ENCODE assay signal across 9 cellular contexts in genomic region chr2:240249423-240250149, GRCh38.
A peak's percentile ranks its signal among the peaks of the same experiment; 100 is the strongest.
DNase-seq lines count a peak whose midpoint lies in the region; ATAC-seq, FAIRE-seq and TF ChIP-seq lines count a peak whose summit lies in the region.
"Had no signal": no experiment of that assay in that cellular context is flagged by ENCODE, and none has a peak within 500 bp of the region (broad histone marks: within the 10 kb centered on the region; RNA-seq: fewer than 3 reads in every experiment).

No MANE protein-coding gene starts in this region.

- H3K4ac ChIP-seq in H9 (ENCODE audit: low read depth, low read length), result no peak overlapping the region

- no peak overlapping the region for H4K5ac ChIP-seq in H9 (ENCODE audit: insufficient read length, low read depth, low read length)

- no peak overlapping the region for H2AFZ ChIP-seq in H9 (ENCODE audit: low read length)

- DNase-seq in H9, result peak; percentile 29
- DNase-seq in bronchial epithelial cell (ENCODE audit: low read depth), result peak; percentile 26
- DNase-seq in lung (ENCODE audit: low spot score), result peak; percentile 28
- no peak for DNase-seq in D721Med (ENCODE audit: insufficient read length, low spot score)
- no peak for DNase-seq in NCI-H524 (lab: John Stamatoyannopoulos, UW)
- no peak for DNase-seq in AG08395 (ENCODE audit: low spot score)
- DNase-seq: stimulated activated naive CD4-positive, alpha-beta T cell treated with Interleukin-2 at 50 U/mL for 16 hours had no signal

- peaks cover 0 to 10% of the 10 kb centered on the region in 2 experiments; a peak in 3 of 4 replicates for H3K4me1 Mint-ChIP-seq in H9

- H3K27me3 ChIP-seq in H9 (ENCODE audit: insufficient read depth, low read length) (no peaks in the 10 kb centered on the region), bronchial epithelial cell (ENCODE audit: control insufficient read depth, insufficient read depth, low read length) (no peaks in the 10 kb centered on the region), lung (ENCODE audit: control insufficient read depth, insufficient read depth) (no peaks in the 10 kb centered on the region), stomach smooth muscle (ENCODE audit: control insufficient read depth in 1 of 2, insufficient read depth in 2 of 2, low read length in 2 of 2) (no peaks in the 10 kb centered on the region)

- no peak overlapping the region for H4K91ac ChIP-seq in H9 (ENCODE audit: insufficient read length, low read depth, low read length)

- no peaks in the 10 kb centered on the region; a peak in 1 of 5 replicates for H3K9me3 Mint-ChIP-seq in H9

- H3T11ph ChIP-seq in H9 (ENCODE audit: low read length), result no peak overlapping the region

- H3K23ac ChIP-seq in H9 (ENCODE audit: insufficient read length, low read depth, low read length), result no peak overlapping the region

- no peak overlapping the region for H3K56ac ChIP-seq in H9 (ENCODE audit: insufficient read length, low read depth, low read length)

- no peaks in the 10 kb centered on the region for H3K79me1 ChIP-seq in H9 (ENCODE audit: insufficient read depth, low read depth, low read length, poor library complexity, severe bottlenecking)

- H2BK120ac ChIP-seq in H9 (ENCODE audit: low read depth, low read length, poor library complexity, severe bottlenecking), result no peak overlapping the region

- H3K4me1 ChIP-seq in H9 (ENCODE audit: insufficient read depth, low read length) (no peaks in the 10 kb centered on the region), lung (ENCODE audit: control insufficient read depth in 2 of 2, insufficient read depth in 2 of 2, low read length in 2 of 2) (peaks cover 8 to 9% of the 10 kb centered on the region in 2 donors), stomach smooth muscle (ENCODE audit: control insufficient read depth, insufficient read depth, low read length) (peaks cover 31% of the 10 kb centered on the region)

- H3K27me3 Mint-ChIP-seq in H9 (ENCODE audit: low read depth), result peaks cover 14% of the 10 kb centered on the region

- H3K4me3 ChIP-seq in bronchial epithelial cell (ENCODE audit: low read depth, low read length) (no peak overlapping the region), lung (no peak overlapping the region), stomach smooth muscle (ENCODE audit: low read length in 2 of 2) (no peak overlapping the region)

- no peak overlapping the region for H4K8ac ChIP-seq in H9 (replicated peaks; ENCODE audit: insufficient read length, low read depth, low read length)

- H3K27ac ChIP-seq in H9 (ENCODE audit: insufficient read length, low read depth, low read length) (no peak overlapping the region), lung (ENCODE audit: low read depth in 1 of 2, low read length in 1 of 2) (no peak overlapping the region), stomach smooth muscle (ENCODE audit: low read length) (peak overlapping the region; percentile 75)

- H3K9me3 ChIP-seq in H9 (ENCODE audit: control insufficient read depth, low read depth, low read length), result no peaks in the 10 kb centered on the region
- H3K9me3 ChIP-seq in lung (ENCODE audit: control insufficient read depth in 2 of 2, insufficient read depth in 1 of 2, low read length in 1 of 2), result no peaks in the 10 kb centered on the region
- no peaks in the 10 kb centered on the region for H3K9me3 ChIP-seq in stomach smooth muscle (ENCODE audit: control insufficient read depth in 2 of 2, low read length in 2 of 2)

- no peak overlapping the region for H2AK5ac ChIP-seq in H9 (ENCODE audit: insufficient read length, low read length)

- no peak overlapping the region for H2BK5ac ChIP-seq in H9 (ENCODE audit: insufficient read length, low read length)

- TF ChIP-seq CTCF in H9 (conservative IDR thresholded peaks at IDR 0.05), result no peak
- no peak for TF ChIP-seq CTCF in bronchial epithelial cell (IDR thresholded peaks at IDR 0.05; ENCODE audit: insufficient read depth, low read length, severe bottlenecking)
- no peak for TF ChIP-seq CTCF in lung (IDR thresholded peaks at IDR 0.05; ENCODE audit: control extremely low read depth, extremely low read depth)
- TF ChIP-seq CTCF in D721Med (IDR thresholded peaks at IDR 0.05; ENCODE audit: insufficient read depth, missing control alignments), result no peak

- no peaks in the 10 kb centered on the region for H4K20me1 ChIP-seq in H9 (ENCODE audit: control insufficient read depth, insufficient read depth, insufficient read length)

- no peak for ATAC-seq in lung (ENCODE audit: insufficient read depth, low FRiP score)
- no peak for ATAC-seq in HG02763 (IDR thresholded peaks at IDR 0.05; ENCODE audit: unreplicated experiment)

- peak overlapping the region; percentile 41; the same call in 1 of the 2 replicates for H3K14ac ChIP-seq in H9 (ENCODE audit: insufficient read depth, low read length)

- no peak overlapping the region for H2BK12ac ChIP-seq in H9 (ENCODE audit: insufficient read length, low read depth, low read length)

- H3K9ac ChIP-seq in H9 (ENCODE audit: extremely low read depth, insufficient read length, low read length) (no peak overlapping the region), stomach smooth muscle (ENCODE audit: low read length in 2 of 2) (no peak overlapping the region)

- no peaks in the 10 kb centered on the region for H3K36me3 ChIP-seq in bronchial epithelial cell (ENCODE audit: control insufficient read depth, insufficient read depth, low read length)
- H3K36me3 ChIP-seq in lung (ENCODE audit: control insufficient read depth in 2 of 2, insufficient read depth in 2 of 2, low read length in 2 of 2), result no peaks in the 10 kb centered on the region
- H3K36me3 ChIP-seq in stomach smooth muscle (ENCODE audit: control insufficient read depth in 2 of 2, insufficient read depth in 2 of 2, low read length in 2 of 2), result no peaks in the 10 kb centered on the region

- H3K4me3 Mint-ChIP-seq in H9, result no peak overlapping the region; a peak in 1 of 5 replicates

- no peak overlapping the region for H3K4me2 ChIP-seq in H9 (ENCODE audit: insufficient read depth, insufficient read length, low read length)

- WGBS in H9 (ENCODE audit: extremely low coverage, insufficient read length, low lambda C conversion rate), result no CpG with 5 or more reads among the region's 21 CpGs
- 82 to 89% methylated on average over 21 of the region's 21 CpGs for WGBS in lung, 2 donors

- H3K23me2 ChIP-seq in H9 (ENCODE audit: insufficient read length, low read depth, low read length, poor library complexity, severe bottlenecking), result no peaks in the 10 kb centered on the region

- H3K27ac Mint-ChIP-seq in H9, result no peak overlapping the region; a peak in 1 of 7 replicates

- H2BK15ac ChIP-seq in H9 (ENCODE audit: low read depth, low read length), result no peak overlapping the region

- H3K18ac ChIP-seq in H9 (ENCODE audit: insufficient read length, low read depth, low read length), result no peak overlapping the region

- no peaks in the 10 kb centered on the region for H3K79me2 ChIP-seq in H9 (ENCODE audit: insufficient read depth, low read length)

- H3K36me3 Mint-ChIP-seq in H9 (ENCODE audit: insufficient read depth in 1 of 3, low read depth in 3 of 3), result no peaks in the 10 kb centered on the region

- H2BK20ac ChIP-seq in H9 (ENCODE audit: low read depth, low read length, poor library complexity, severe bottlenecking), result no peak overlapping the region

- FAIRE-seq in bronchial epithelial cell (lab: Jason Lieb, UNC), result no peak
- no peak for FAIRE-seq in D721Med (lab: Jason Lieb, UNC)

Comparison
In these comparisons a context has a peak if more than half of its experiments do, and no peak if none do; other contexts are left out.
1. DNase-seq: peak in H9 (single experiment), bronchial epithelial cell (single experiment) and lung (single experiment); none in D721Med (single experiment), NCI-H524 (0 of 2) and AG08395 (single experiment).